28 cellular contexts compared by ENCODE assay signal in genomic region chr2:145460151-145460550, GRCh38.
DNase-seq lines count a peak whose midpoint lies in the region; ATAC-seq, FAIRE-seq and TF ChIP-seq lines count a peak whose summit lies in the region.
"Had no signal": no experiment of that assay in that cellular context is flagged by ENCODE, and none has a peak within 500 bp of the region (broad histone marks: within the 10 kb centered on the region; RNA-seq: fewer than 3 reads in every experiment).

No MANE protein-coding gene starts in this region.

- peak; percentile 27 for DNase-seq in GM23248
- DNase-seq in NCI-H446 (lab: John Stamatoyannopoulos, UW): peak; percentile 2 to 73
- peak; percentile 37 for DNase-seq in choroid plexus epithelial cell (ENCODE audit: low read depth)
- peak; percentile 30 for DNase-seq in myocyte (ENCODE audit: low read depth)
- no peak for DNase-seq in GM12891 (ENCODE audit: insufficient read length, low spot score)
- no peak for DNase-seq in KG1 (lab: John Stamatoyannopoulos, UW)
- no peak for DNase-seq in cerebellar cortex (ENCODE audit: low spot score)
- DNase-seq: activated CD4-positive, alpha-beta T cell treated with anti-CD3 and anti-CD28 coated beads for 48 hours; activated CD8-positive, alpha-beta memory T cell treated with anti-CD3 and anti-CD28 coated beads, Interleukin-2, amount 10 ng/mL, durations not matched to agents 7 days and 5 days; AML-193; CD8-positive, alpha-beta memory T cell; DMS79 treated with DMSO at 0.1 percent for 48 hours; effector memory CD8-positive, alpha-beta T cell; esophagus squamous epithelium; heart right ventricle; Kasumi-1; midbrain; NCI-H1092; NCI-H2029; NCI-H345; right cardiac atrium; stimulated activated CD4-positive, alpha-beta T cell treated with anti-CD3 and anti-CD28 coated beads, Interleukin-12 subunit alpha, Interleukin-12 subunit beta, amount 100 ng/mL, for 4 hours; stimulated activated naive CD8-positive, alpha-beta T cell treated with anti-CD3 and anti-CD28 coated beads, Interleukin-15, amount 100 ng/mL, for 72 hours; transverse colon had no signal

- in situ Hi-C loops in GM23248 (cut with MboI): no loop called here

- H3K4me1 ChIP-seq in GM23248 (ENCODE audit: insufficient read depth): no peaks in the 10 kb centered on the region
- H3K4me1 ChIP-seq: ascending aorta, esophagus squamous epithelium, heart right ventricle, parathyroid adenoma, transverse colon had no signal

- TF ChIP-seq CTCF in choroid plexus epithelial cell (conservative IDR thresholded peaks at IDR 0.05; ENCODE audit: low read depth, low read length): no peak

- H3F3A ChIP-seq in GM23248 (ENCODE audit: insufficient read depth): 0 out of 2 replicates have a peak, but pooled peaks cover 5% of the 10 kb centered on the region

- no peaks in the 10 kb centered on the region for H3K9me2 ChIP-seq in GM23248 (ENCODE audit: insufficient read depth)

- H3K79me2 ChIP-seq in GM23248 (ENCODE audit: insufficient read depth): no peaks in the 10 kb centered on the region
- H3K79me2 ChIP-seq: parathyroid adenoma had no signal

- H3K9ac ChIP-seq in GM23248: no peak overlapping the region
- H3K9ac ChIP-seq: parathyroid adenoma had no signal

- H3K9me3 ChIP-seq in GM23248 (ENCODE audit: low read depth): no peaks in the 10 kb centered on the region
- H3K9me3 ChIP-seq: ascending aorta, esophagus squamous epithelium, transverse colon had no signal

- H3K4me3 ChIP-seq in GM23248: no peak overlapping the region
- no peak overlapping the region for H3K4me3 ChIP-seq in choroid plexus epithelial cell (ENCODE audit: low read depth, low read length)
- H3K4me3 ChIP-seq: ascending aorta, esophagus squamous epithelium, heart right ventricle, transverse colon had no signal

- H3K4me2 ChIP-seq in GM23248 (ENCODE audit: unreplicated experiment): no peak overlapping the region

- FAIRE-seq in GM12891 (lab: Jason Lieb, UNC): no peak

- 0 to 7% methylated on average over 1 of the region's 1 CpG for WGBS in GM23248 (ENCODE audit: low coverage in 1 of 2, low lambda C conversion rate in 2 of 2, missing lambda C conversion rate in 2 of 2), 2 experiments

- no peaks in the 10 kb centered on the region for H3K36me3 ChIP-seq in GM23248 (ENCODE audit: low read depth)
- H3K36me3 ChIP-seq: ascending aorta, esophagus squamous epithelium, heart right ventricle, transverse colon had no signal

- no peak for ATAC-seq in GM21381 (IDR thresholded peaks at IDR 0.05; ENCODE audit: unreplicated experiment)
- ATAC-seq: activated CD8-positive, alpha-beta memory T cell treated with anti-CD3 and anti-CD28 coated beads, Interleukin-2, amount 10 ng/mL, durations not matched to agents 7 days and 5 days; effector memory CD8-positive, alpha-beta T cell; HCT116; heart right ventricle; right cardiac atrium; stimulated activated naive CD8-positive, alpha-beta T cell treated with anti-CD3 and anti-CD28 coated beads, Interleukin-15, amount 100 ng/mL, for 72 hours had no signal

- no peaks in the 10 kb centered on the region for H3K27me3 ChIP-seq in GM23248 (replicated peaks; ENCODE audit: insufficient read depth)
- H3K27me3 ChIP-seq: ascending aorta, esophagus squamous epithelium, heart right ventricle, transverse colon had no signal

- H3K27ac ChIP-seq in GM23248: no peak overlapping the region
- H3K27ac ChIP-seq: ascending aorta, esophagus squamous epithelium, heart right ventricle, parathyroid adenoma, transverse colon had no signal

- TF ChIP-seq POLR2A in GM12891 (IDR thresholded peaks at IDR 0.05; ENCODE audit: low read depth, low read length): no peak

- H2AFZ ChIP-seq in GM23248: no peak overlapping the region
- H2AFZ ChIP-seq: parathyroid adenoma had no signal

- no peaks in the 10 kb centered on the region for H4K20me1 ChIP-seq in GM23248 (ENCODE audit: insufficient read depth)

TF ChIP-seq in GM12891, 5 proteins besides CTCF, POLR2A, EP300 and RAD21:
- TF ChIP-seq PAX5 (IDR thresholded peaks at IDR 0.05; ENCODE audit: insufficient read depth, low read length, severe bottlenecking) (no peak), SPI1 (IDR thresholded peaks at IDR 0.05; ENCODE audit: low read depth, low read length) (no peak), POLR2AphosphoS5 (IDR thresholded peaks at IDR 0.05; ENCODE audit: low read depth, low read length) (no peak), POU2F2 (IDR thresholded peaks at IDR 0.05; ENCODE audit: low read depth, low read length) (no peak), TAF1 (IDR thresholded peaks at IDR 0.05; ENCODE audit: low read depth, low read length) (no peak)

Comparison
In these comparisons a context has a peak if more than half of its experiments do, and no peak if none do; other contexts are left out.
1. DNase-seq: peak in GM23248 (single experiment), NCI-H446 (2 of 2), choroid plexus epithelial cell (single experiment) and myocyte (single experiment); none in GM12891 (single experiment), KG1 (single experiment) and cerebellar cortex (single experiment).